In the genomic region with DNA sequence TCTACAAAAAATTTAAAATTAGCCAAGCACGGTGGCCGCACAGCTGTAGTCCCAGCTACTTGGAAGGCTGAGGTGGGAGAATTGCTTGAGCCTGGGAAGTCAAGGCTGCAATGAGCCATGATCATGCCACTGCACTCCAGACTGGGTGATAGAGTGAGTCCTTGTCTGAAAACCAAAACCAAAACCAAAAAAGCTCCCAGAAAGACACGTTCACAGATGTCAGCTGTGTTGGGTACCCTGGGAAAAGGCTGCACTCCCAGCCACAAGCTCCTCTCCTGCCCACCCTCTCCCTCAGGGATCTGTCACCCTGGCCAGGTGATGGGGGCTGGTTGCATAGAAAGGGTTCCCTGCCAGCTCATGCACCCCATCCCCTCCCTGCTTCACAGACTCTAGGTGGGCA, we compare ENCODE assay signal across 18 cellular contexts. TPM values are rescaled to one million over a fixed set of nuclear protein-coding genes. Genes with fewer than 3 reads are reported as not detected.
DNase-seq lines count a peak whose midpoint lies in the region; ATAC-seq and TF ChIP-seq lines count a peak whose summit lies in the region.
"Had no signal": no experiment of that assay in that cellular context is flagged by ENCODE, and none has a peak within 500 bp of the region (broad histone marks: within the 10 kb centered on the region; RNA-seq: fewer than 3 reads in every experiment).

No MANE protein-coding gene starts in this region.

- peaks cover 0 to 4% (median 0%) of the 10 kb centered on the region in 11 experiments; a peak in 1 of 22 replicates for H3K9me3 ChIP-seq in BLaER1 treated with 17β-estradiol and CSF1 and Interleukin-3, amounts not matched to agents 10 nM and 100 nM (replicated peaks in 1 of 11)
- H3K9me3 ChIP-seq in mesenchymal stem cell (ENCODE audit: control insufficient read depth, low read length) (no peaks in the 10 kb centered on the region), H9 (ENCODE audit: control insufficient read depth, low read depth, low read length) (no peaks in the 10 kb centered on the region)

- no peaks in the 10 kb centered on the region for H3K27me3 Mint-ChIP-seq in H9 (ENCODE audit: low read depth)

- peaks cover 2 to 10% of the 10 kb centered on the region in 2 experiments; a peak in 3 of 5 replicates for H3K9me3 Mint-ChIP-seq in H9
- H3K9me3 Mint-ChIP-seq: CD8-positive, alpha-beta memory T cell had no signal

- no peaks in the 10 kb centered on the region for H3K79me2 ChIP-seq in H9 (ENCODE audit: insufficient read depth, low read length)

- no peak overlapping the region for H4K5ac ChIP-seq in H9 (ENCODE audit: insufficient read length, low read depth, low read length)

- H3K23ac ChIP-seq in mesenchymal stem cell (ENCODE audit: low read length in 2 of 2) (peak overlapping the region in 1 of 2 experiments; percentile 66), H9 (ENCODE audit: insufficient read length, low read depth, low read length) (no peak overlapping the region)

- H3K36me3 ChIP-seq in BLaER1 treated with 17β-estradiol and CSF1 and Interleukin-3, amounts not matched to agents 10 nM and 100 nM: no peaks in the 10 kb centered on the region
- no peaks in the 10 kb centered on the region for H3K36me3 ChIP-seq in mesenchymal stem cell (ENCODE audit: control insufficient read depth in 1 of 2, insufficient read depth in 2 of 2, low read depth in 1 of 2, low read length in 2 of 2)

- H4K8ac ChIP-seq in mesenchymal stem cell (ENCODE audit: low read length) (no peak overlapping the region), H9 (replicated peaks; ENCODE audit: insufficient read length, low read depth, low read length) (no peak overlapping the region)

- no peak overlapping the region for H3K27ac ChIP-seq in BLaER1 treated with 17β-estradiol and CSF1 and Interleukin-3, amounts not matched to agents 10 nM and 100 nM
- H3K27ac ChIP-seq in mesenchymal stem cell (ENCODE audit: low read length, poor library complexity, severe bottlenecking): no peak overlapping the region
- H3K27ac ChIP-seq in H9 (ENCODE audit: insufficient read length, low read depth, low read length): no peak overlapping the region

- no peak overlapping the region for H3K4me3 Mint-ChIP-seq in H9
- H3K4me3 Mint-ChIP-seq: CD4-positive, CD25-positive, alpha-beta regulatory T cell had no signal

- H3K4ac ChIP-seq in mesenchymal stem cell (ENCODE audit: low read depth in 1 of 2, low read length in 2 of 2) (peak overlapping the region in 1 of 2 experiments; percentile 74), H9 (ENCODE audit: low read depth, low read length) (no peak overlapping the region)

- no peaks in the 10 kb centered on the region for H3K79me1 ChIP-seq in mesenchymal stem cell (replicated peaks; ENCODE audit: low read length, poor library complexity, severe bottlenecking)
- no peaks in the 10 kb centered on the region for H3K79me1 ChIP-seq in H9 (ENCODE audit: insufficient read depth, low read depth, low read length, poor library complexity, severe bottlenecking)

- peaks cover 0 to 8% (median 5%) of the 10 kb centered on the region in 3 experiments; a peak in 4 of 7 replicates for H3K36me3 Mint-ChIP-seq in H9 (ENCODE audit: insufficient read depth in 1 of 3, low read depth in 3 of 3)
- H3K36me3 Mint-ChIP-seq: CD4-positive, CD25-positive, alpha-beta regulatory T cell had no signal

- H2BK20ac ChIP-seq in H9 (ENCODE audit: low read depth, low read length, poor library complexity, severe bottlenecking): no peak overlapping the region

- H4K91ac ChIP-seq in mesenchymal stem cell (ENCODE audit: low read length) (peak overlapping the region; percentile 16), H9 (ENCODE audit: insufficient read length, low read depth, low read length) (no peak overlapping the region)

- no peak overlapping the region for H2AFZ ChIP-seq in mesenchymal stem cell (ENCODE audit: low read depth, low read length)
- H2AFZ ChIP-seq in H9 (ENCODE audit: low read length): no peak overlapping the region

- no peaks in the 10 kb centered on the region for H4K20me1 ChIP-seq in BLaER1 treated with 17β-estradiol and CSF1 and Interleukin-3, amounts not matched to agents 10 nM and 100 nM
- H4K20me1 ChIP-seq in H9 (ENCODE audit: control insufficient read depth, insufficient read depth, insufficient read length): no peaks in the 10 kb centered on the region

- no peak overlapping the region; a peak in 1 of 7 replicates for H3K27ac Mint-ChIP-seq in H9
- H3K27ac Mint-ChIP-seq: CD4-positive, CD25-positive, alpha-beta regulatory T cell had no signal

- no peak overlapping the region for H3T11ph ChIP-seq in H9 (ENCODE audit: low read length)

- no peak overlapping the region for H3K56ac ChIP-seq in H9 (ENCODE audit: insufficient read length, low read depth, low read length)

- H3K18ac ChIP-seq in mesenchymal stem cell (ENCODE audit: low read depth in 1 of 2, low read length in 2 of 2): peak overlapping the region; percentile 15 to 80
- H3K18ac ChIP-seq in H9 (ENCODE audit: insufficient read length, low read depth, low read length): no peak overlapping the region

- no peak for ATAC-seq in GM18861 (IDR thresholded peaks at IDR 0.05; ENCODE audit: unreplicated experiment)
- ATAC-seq in HG02642 (IDR thresholded peaks at IDR 0.05; ENCODE audit: poor library complexity, unreplicated experiment): no peak
- ATAC-seq: K562 had no signal

- no peak overlapping the region for H2AK5ac ChIP-seq in mesenchymal stem cell (ENCODE audit: low read length, severe bottlenecking)
- no peak overlapping the region for H2AK5ac ChIP-seq in H9 (ENCODE audit: insufficient read length, low read length)

- H3K14ac ChIP-seq in mesenchymal stem cell (ENCODE audit: low read length in 2 of 2) (peak overlapping the region in 1 of 2 experiments; percentile 68), H9 (ENCODE audit: insufficient read depth, low read length) (no peak overlapping the region)

- peak overlapping the region in 7 of 11 experiments; percentile 18 to 50 (median 43); a peak in 10 of 22 replicates for H3K4me2 ChIP-seq in BLaER1 treated with 17β-estradiol and CSF1 and Interleukin-3, amounts not matched to agents 10 nM and 100 nM
- H3K4me2 ChIP-seq in mesenchymal stem cell (ENCODE audit: low read length, poor library complexity, severe bottlenecking) (no peak overlapping the region), H9 (ENCODE audit: insufficient read depth, insufficient read length, low read length) (no peak overlapping the region)

- H3K27me3 ChIP-seq in BLaER1 treated with 17β-estradiol and CSF1 and Interleukin-3, amounts not matched to agents 10 nM and 100 nM: no peaks in the 10 kb centered on the region
- H3K27me3 ChIP-seq in mesenchymal stem cell (ENCODE audit: control insufficient read depth in 1 of 2, insufficient read depth in 1 of 2, low read length in 2 of 2): no peaks in the 10 kb centered on the region
- H3K27me3 ChIP-seq in H9 (ENCODE audit: insufficient read depth, low read length): no peaks in the 10 kb centered on the region

- H2BK12ac ChIP-seq in mesenchymal stem cell (ENCODE audit: low read length in 2 of 2) (peak overlapping the region; percentile 65 to 87), H9 (ENCODE audit: insufficient read length, low read depth, low read length) (no peak overlapping the region)

- H3K4me1 Mint-ChIP-seq in H9: peaks cover 0 to 2% of the 10 kb centered on the region in 2 experiments; a peak in 1 of 4 replicates
- H3K4me1 Mint-ChIP-seq: CD4-positive, CD25-positive, alpha-beta regulatory T cell; CD8-positive, alpha-beta memory T cell had no signal

- no peak for TF ChIP-seq CTCF in H9 (conservative IDR thresholded peaks at IDR 0.05)

- H2BK15ac ChIP-seq in mesenchymal stem cell (ENCODE audit: low read depth, poor library complexity, severe bottlenecking) (no peak overlapping the region), H9 (ENCODE audit: low read depth, low read length) (no peak overlapping the region)

- H3K4me1 ChIP-seq in BLaER1 treated with 17β-estradiol and CSF1 and Interleukin-3, amounts not matched to agents 10 nM and 100 nM: peaks cover 0 to 28% (median 16%) of the 10 kb centered on the region in 10 experiments; a peak in 11 of 20 replicates
- H3K4me1 ChIP-seq in mesenchymal stem cell (ENCODE audit: control insufficient read depth, insufficient read depth, low read depth, low read length) (no peaks in the 10 kb centered on the region), H9 (ENCODE audit: insufficient read depth, low read length) (no peaks in the 10 kb centered on the region)

- H2BK5ac ChIP-seq in mesenchymal stem cell (ENCODE audit: low read depth, low read length, poor library complexity, severe bottlenecking): no peak overlapping the region
- H2BK5ac ChIP-seq in H9 (ENCODE audit: insufficient read length, low read length): no peak overlapping the region

- no peaks in the 10 kb centered on the region for H3K23me2 ChIP-seq in H9 (ENCODE audit: insufficient read length, low read depth, low read length, poor library complexity, severe bottlenecking)

- no peak overlapping the region for H2BK120ac ChIP-seq in mesenchymal stem cell (ENCODE audit: low read depth, low read length)
- no peak overlapping the region for H2BK120ac ChIP-seq in H9 (ENCODE audit: low read depth, low read length, poor library complexity, severe bottlenecking)

- H3K4me3 ChIP-seq in BLaER1 treated with 17β-estradiol and CSF1 and Interleukin-3, amounts not matched to agents 10 nM and 100 nM: no peak overlapping the region
- no peak overlapping the region for H3K4me3 ChIP-seq in mesenchymal stem cell (ENCODE audit: insufficient read depth in 1 of 2, low read depth in 1 of 2, low read length in 2 of 2)
- H3K4me3 ChIP-seq: K562 had no signal

- no CpG with 5 or more reads among the region's 3 CpGs for WGBS in mesenchymal stem cell
- no CpG with 5 or more reads among the region's 3 CpGs for WGBS in H9 (ENCODE audit: extremely low coverage, insufficient read length, low lambda C conversion rate)

- DNase-seq in M059J (ENCODE audit: low read depth) (peak; percentile 38), amniotic epithelial cell (ENCODE audit: low read depth) (peak; percentile 13), mesenchymal stem cell (peak; percentile 61), HPDE6-E6E7 (ENCODE audit: extremely low spot score) (no peak), H9 (no peak)
- DNase-seq: 8988T; C1 segment of cervical spinal cord; CD4-positive, CD25-positive, alpha-beta regulatory T cell; CD8-positive, alpha-beta memory T cell; COR-L47; DMS 273 treated with DMSO at 0.1 percent for 48 hours; DMS53; GOT3; H7 had no signal

- H3K9ac ChIP-seq in BLaER1 treated with 17β-estradiol and CSF1 and Interleukin-3, amounts not matched to agents 10 nM and 100 nM: no peak overlapping the region
- H3K9ac ChIP-seq in mesenchymal stem cell (ENCODE audit: low read length): no peak overlapping the region
- H3K9ac ChIP-seq in H9 (ENCODE audit: extremely low read depth, insufficient read length, low read length): no peak overlapping the region

RNA-seq across cellular contexts. Expression of a gene that starts 53.3 kb away (rescaled TPM):
- total RNA-seq in M059J (2014; rRNA removed; shearing (Covaris generic)): 26.8 and 27.5 TPM in 2 replicates
- polyA plus RNA-seq in mesenchymal stem cell (2013, experiment 1 of 2): 34.1 TPM
- 37.0 TPM for polyA plus RNA-seq in mesenchymal stem cell (2013, experiment 2 of 2)
- 18.3 and 19.5 TPM in 2 replicates for total RNA-seq in H9 (2021)

Comparison
In these comparisons a context has a peak if more than half of its experiments do, and no peak if none do; other contexts are left out.
1. H3K4me2 ChIP-seq: peak in BLaER1 treated with 17β-estradiol and CSF1 and Interleukin-3, amounts not matched to agents 10 nM and 100 nM (7 of 11); none in mesenchymal stem cell (single experiment) and H9 (single experiment).
2. DNase-seq: peak in M059J (single experiment), amniotic epithelial cell (single experiment) and mesenchymal stem cell (single experiment); none in HPDE6-E6E7 (single experiment) and H9 (single experiment).